1 cellular context compared by ENCODE assay signal in the genomic region with DNA sequence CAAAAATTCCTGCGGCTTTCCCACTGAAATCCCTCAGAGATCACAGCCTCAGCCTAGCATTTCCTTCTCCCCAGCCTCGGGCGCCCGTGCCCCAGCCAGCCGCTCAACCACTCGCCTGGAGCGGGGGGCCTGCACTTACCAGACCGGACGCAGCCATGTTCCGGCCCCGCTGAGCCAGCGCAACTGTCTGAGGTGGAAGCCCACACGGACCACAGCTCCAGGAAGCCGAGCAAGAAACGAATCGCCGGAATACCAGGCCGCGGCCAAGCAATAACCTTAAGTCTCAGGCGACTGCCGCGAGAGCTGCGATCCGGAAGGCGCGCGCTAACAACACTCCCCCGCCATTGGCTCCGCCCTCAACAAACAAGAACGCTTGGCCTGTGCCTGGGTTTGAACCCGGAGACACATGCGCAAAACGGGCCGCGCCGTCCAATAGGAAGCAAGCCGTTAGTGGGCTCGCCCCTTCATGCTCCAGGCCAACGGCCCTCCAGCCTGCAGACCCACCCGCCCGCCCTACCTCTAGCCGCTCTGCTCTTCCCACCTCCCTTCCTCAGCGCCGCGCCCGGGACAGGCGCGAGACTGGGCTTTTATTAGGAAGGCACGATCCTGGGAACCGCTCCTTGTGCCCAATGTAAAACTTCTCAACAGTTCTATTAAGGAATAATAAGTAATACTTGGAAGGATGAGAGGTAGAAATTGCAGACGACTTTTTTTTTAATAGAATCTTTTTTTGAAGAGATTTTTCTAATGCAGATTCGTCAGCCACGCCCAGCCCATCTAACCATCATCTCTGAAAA.
TF ChIP-seq lines count a peak whose summit lies in the region.

A gene with protein sequence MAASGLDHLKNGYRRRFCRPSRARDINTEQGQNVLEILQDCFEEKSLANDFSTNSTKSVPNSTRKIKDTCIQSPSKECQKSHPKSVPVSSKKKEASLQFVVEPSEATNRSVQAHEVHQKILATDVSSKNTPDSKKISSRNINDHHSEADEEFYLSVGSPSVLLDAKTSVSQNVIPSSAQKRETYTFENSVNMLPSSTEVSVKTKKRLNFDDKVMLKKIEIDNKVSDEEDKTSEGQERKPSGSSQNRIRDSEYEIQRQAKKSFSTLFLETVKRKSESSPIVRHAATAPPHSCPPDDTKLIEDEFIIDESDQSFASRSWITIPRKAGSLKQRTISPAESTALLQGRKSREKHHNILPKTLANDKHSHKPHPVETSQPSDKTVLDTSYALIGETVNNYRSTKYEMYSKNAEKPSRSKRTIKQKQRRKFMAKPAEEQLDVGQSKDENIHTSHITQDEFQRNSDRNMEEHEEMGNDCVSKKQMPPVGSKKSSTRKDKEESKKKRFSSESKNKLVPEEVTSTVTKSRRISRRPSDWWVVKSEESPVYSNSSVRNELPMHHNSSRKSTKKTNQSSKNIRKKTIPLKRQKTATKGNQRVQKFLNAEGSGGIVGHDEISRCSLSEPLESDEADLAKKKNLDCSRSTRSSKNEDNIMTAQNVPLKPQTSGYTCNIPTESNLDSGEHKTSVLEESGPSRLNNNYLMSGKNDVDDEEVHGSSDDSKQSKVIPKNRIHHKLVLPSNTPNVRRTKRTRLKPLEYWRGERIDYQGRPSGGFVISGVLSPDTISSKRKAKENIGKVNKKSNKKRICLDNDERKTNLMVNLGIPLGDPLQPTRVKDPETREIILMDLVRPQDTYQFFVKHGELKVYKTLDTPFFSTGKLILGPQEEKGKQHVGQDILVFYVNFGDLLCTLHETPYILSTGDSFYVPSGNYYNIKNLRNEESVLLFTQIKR (minus strand): TSS at position 305 of the 797 bp plus-strand sequence. CDS start 148 bp downstream, at position 157.

TF ChIP-seq in K562, 482 proteins besides CTCF, POLR2A, EP300 and RAD21 (continued from another document and continues in another):
- TF ChIP-seq MNT (conservative IDR thresholded peaks at IDR 0.05), result peak in 1 of 2 experiments; percentile 85
- peak in 2 of 3 experiments; percentile 84 to 89 for TF ChIP-seq YY1 (IDR thresholded peaks at IDR 0.05; ENCODE audit: borderline replicate concordance in 1 of 3, control insufficient read depth in 1 of 3, extremely low read depth in 1 of 3, insufficient read depth in 3 of 3, insufficient read length in 1 of 3, insufficient replicate concordance in 2 of 3, low read depth in 1 of 3, low read length in 2 of 3)
- peak; percentile 89; the same call in 1 of the 2 replicates for TF ChIP-seq LCOR (CRISPR knock-in tag; IDR thresholded peaks at IDR 0.05)
- peak; percentile 93 for TF ChIP-seq TAF1 (IDR thresholded peaks at IDR 0.05; ENCODE audit: control insufficient read depth, extremely low read depth, insufficient read depth, low read length, severe bottlenecking)
- peak; percentile 85 for TF ChIP-seq GABPB1 (CRISPR knock-in tag; IDR thresholded peaks at IDR 0.05)
- peak in 1 of 2 experiments; percentile 40; a peak in 1 of 4 replicates for TF ChIP-seq SRF (CRISPR knock-in tag; IDR thresholded peaks at IDR 0.05)
- peak; percentile 97 for TF ChIP-seq AFF4 (CRISPR knock-in tag; IDR thresholded peaks at IDR 0.05)
- 0 out of 2 replicates have a peak, but pooled peaks have one; percentile 43 for TF ChIP-seq SRSF3 (IDR thresholded peaks at IDR 0.05; ENCODE audit: insufficient read depth, low read length)
- peak; percentile 53 to 72 for TF ChIP-seq MAZ (CRISPR knock-in tag; conservative IDR thresholded peaks at IDR 0.05 in 1 of 2, IDR thresholded peaks at IDR 0.05 in 1 of 2)
- TF ChIP-seq ATF7 (IDR thresholded peaks at IDR 0.05), result peak; percentile 68
- peak; percentile 87 for TF ChIP-seq KDM5B (IDR thresholded peaks at IDR 0.05; ENCODE audit: insufficient replicate concordance, low read depth, low read length)
- peak; percentile 50 for TF ChIP-seq GTF2B (IDR thresholded peaks at IDR 0.05; ENCODE audit: extremely low read depth, insufficient read length)
- no peak for TF ChIP-seq ZNF75A (CRISPR knock-in tag; IDR thresholded peaks at IDR 0.05)
- peak; percentile 61; the same call in 1 of the 2 replicates for TF ChIP-seq TEAD4 (IDR thresholded peaks at IDR 0.05; ENCODE audit: low read length)
- TF ChIP-seq TEAD4 (CRISPR knock-in tag; IDR thresholded peaks at IDR 0.05; ENCODE audit: borderline replicate concordance), result no peak
- peak in 1 of 2 experiments; percentile 69; a peak in 2 of 4 replicates for TF ChIP-seq TBL1XR1 (IDR thresholded peaks at IDR 0.05; ENCODE audit: low read length in 2 of 2)
- no peak for TF ChIP-seq CEBPB (tag; IDR thresholded peaks at IDR 0.05)
- no peak for TF ChIP-seq ZSCAN32 (CRISPR knock-in tag; IDR thresholded peaks at IDR 0.05)
- peak in 1 of 2 experiments; percentile 25; a peak in 1 of 4 replicates for TF ChIP-seq NONO (IDR thresholded peaks at IDR 0.05; ENCODE audit: low read depth in 2 of 2, low read length in 1 of 2)
- peak; percentile 55 for TF ChIP-seq HMGN3 (IDR thresholded peaks at IDR 0.05; ENCODE audit: borderline replicate concordance, extremely low read depth, insufficient read length, low read depth, low read length)
- peak; percentile 94 for TF ChIP-seq POLR2B (IDR thresholded peaks at IDR 0.05; ENCODE audit: low read depth, partially characterized antibody)
- TF ChIP-seq ELF2 (CRISPR knock-in tag; IDR thresholded peaks at IDR 0.05), result peak; percentile 79
- no peak for TF ChIP-seq MXD1 (CRISPR knock-in tag; IDR thresholded peaks at IDR 0.05; ENCODE audit: borderline replicate concordance, poor library complexity, severe bottlenecking)
- peak; percentile 79 for TF ChIP-seq EGR1 (conservative IDR thresholded peaks at IDR 0.05)
- peak; percentile 36; the same call in 1 of the 2 replicates for TF ChIP-seq NFIC (IDR thresholded peaks at IDR 0.05)
- peak; percentile 80 for TF ChIP-seq SP1 (CRISPR knock-in tag; IDR thresholded peaks at IDR 0.05)
- 0 out of 2 replicates have a peak, but pooled peaks have one; percentile 21 for TF ChIP-seq KDM2B (CRISPR knock-in tag; IDR thresholded peaks at IDR 0.05)
- TF ChIP-seq, protein P1, sequence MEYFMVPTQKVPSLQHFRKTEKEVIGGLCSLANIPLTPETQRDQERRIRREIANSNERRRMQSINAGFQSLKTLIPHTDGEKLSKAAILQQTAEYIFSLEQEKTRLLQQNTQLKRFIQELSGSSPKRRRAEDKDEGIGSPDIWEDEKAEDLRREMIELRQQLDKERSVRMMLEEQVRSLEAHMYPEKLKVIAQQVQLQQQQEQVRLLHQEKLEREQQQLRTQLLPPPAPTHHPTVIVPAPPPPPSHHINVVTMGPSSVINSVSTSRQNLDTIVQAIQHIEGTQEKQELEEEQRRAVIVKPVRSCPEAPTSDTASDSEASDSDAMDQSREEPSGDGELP (CRISPR knock-in tag; IDR thresholded peaks at IDR 0.05; ENCODE audit: borderline replicate concordance), result peak; percentile 82
- no peak for TF ChIP-seq NFATC3 (IDR thresholded peaks at IDR 0.05)
- peak in 1 of 2 experiments; percentile 67; a peak in 3 of 4 replicates for TF ChIP-seq MLLT1 (IDR thresholded peaks at IDR 0.05)
- no peak for TF ChIP-seq ATF1 (CRISPR knock-in tag; IDR thresholded peaks at IDR 0.05)
- peak; percentile 60 for TF ChIP-seq ATF1 (tag; IDR thresholded peaks at IDR 0.05)
- peak; percentile 87; the same call in 1 of the 2 replicates for TF ChIP-seq ETV5 (CRISPR knock-in tag; IDR thresholded peaks at IDR 0.05; ENCODE audit: low read depth)
- peak; percentile 84 for TF ChIP-seq RB1 (IDR thresholded peaks at IDR 0.05; ENCODE audit: low read depth)
- peak; percentile 70; the same call in 1 of the 2 replicates for TF ChIP-seq MYC (IDR thresholded peaks at IDR 0.05; ENCODE audit: low read depth, low read length)
- TF ChIP-seq MYC (CRISPR knock-in tag; IDR thresholded peaks at IDR 0.05; ENCODE audit: borderline replicate concordance, low read depth), result 0 out of 2 replicates have a peak, but pooled peaks have one; percentile 31
- peak; percentile 39; the same call in 1 of the 2 replicates for TF ChIP-seq TAF7 (tag; IDR thresholded peaks at IDR 0.05)
- TF ChIP-seq, protein P2, sequence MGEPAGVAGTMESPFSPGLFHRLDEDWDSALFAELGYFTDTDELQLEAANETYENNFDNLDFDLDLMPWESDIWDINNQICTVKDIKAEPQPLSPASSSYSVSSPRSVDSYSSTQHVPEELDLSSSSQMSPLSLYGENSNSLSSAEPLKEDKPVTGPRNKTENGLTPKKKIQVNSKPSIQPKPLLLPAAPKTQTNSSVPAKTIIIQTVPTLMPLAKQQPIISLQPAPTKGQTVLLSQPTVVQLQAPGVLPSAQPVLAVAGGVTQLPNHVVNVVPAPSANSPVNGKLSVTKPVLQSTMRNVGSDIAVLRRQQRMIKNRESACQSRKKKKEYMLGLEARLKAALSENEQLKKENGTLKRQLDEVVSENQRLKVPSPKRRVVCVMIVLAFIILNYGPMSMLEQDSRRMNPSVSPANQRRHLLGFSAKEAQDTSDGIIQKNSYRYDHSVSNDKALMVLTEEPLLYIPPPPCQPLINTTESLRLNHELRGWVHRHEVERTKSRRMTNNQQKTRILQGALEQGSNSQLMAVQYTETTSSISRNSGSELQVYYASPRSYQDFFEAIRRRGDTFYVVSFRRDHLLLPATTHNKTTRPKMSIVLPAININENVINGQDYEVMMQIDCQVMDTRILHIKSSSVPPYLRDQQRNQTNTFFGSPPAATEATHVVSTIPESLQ (CRISPR knock-in tag; IDR thresholded peaks at IDR 0.05), result 0 out of 2 replicates have a peak, but pooled peaks have one; percentile 83
- peak; percentile 66 for TF ChIP-seq SMAD1 (IDR thresholded peaks at IDR 0.05; ENCODE audit: low read depth, low read length, partially characterized antibody)
- peak; percentile 71 for TF ChIP-seq NFRKB (IDR thresholded peaks at IDR 0.05; ENCODE audit: low read depth)
- TF ChIP-seq TRIM24 (IDR thresholded peaks at IDR 0.05), result peak in 1 of 2 experiments; percentile 54; a peak in 1 of 4 replicates
- peak; percentile 61; the same call in 1 of the 2 replicates for TF ChIP-seq TOE1 (IDR thresholded peaks at IDR 0.05; ENCODE audit: borderline replicate concordance)
- TF ChIP-seq TOE1 (CRISPR knock-in tag; IDR thresholded peaks at IDR 0.05; ENCODE audit: borderline replicate concordance, low read depth), result no peak
- no peak for TF ChIP-seq RFX1 (IDR thresholded peaks at IDR 0.05)
- peak; percentile 29 for TF ChIP-seq CCNT2 (IDR thresholded peaks at IDR 0.05; ENCODE audit: borderline replicate concordance, extremely low read depth, insufficient read length, low read depth, low read length)
- peak; percentile 77 for TF ChIP-seq GABPA (tag; conservative IDR thresholded peaks at IDR 0.05; ENCODE audit: low read depth)
- peak; percentile 69 for TF ChIP-seq PHF20 (IDR thresholded peaks at IDR 0.05; ENCODE audit: partially characterized antibody)
- TF ChIP-seq NR2C2 (CRISPR knock-in tag; IDR thresholded peaks at IDR 0.05), result no peak
- TF ChIP-seq NR2C2 (tag; IDR thresholded peaks at IDR 0.05), result peak; percentile 69
